In the genomic region with DNA sequence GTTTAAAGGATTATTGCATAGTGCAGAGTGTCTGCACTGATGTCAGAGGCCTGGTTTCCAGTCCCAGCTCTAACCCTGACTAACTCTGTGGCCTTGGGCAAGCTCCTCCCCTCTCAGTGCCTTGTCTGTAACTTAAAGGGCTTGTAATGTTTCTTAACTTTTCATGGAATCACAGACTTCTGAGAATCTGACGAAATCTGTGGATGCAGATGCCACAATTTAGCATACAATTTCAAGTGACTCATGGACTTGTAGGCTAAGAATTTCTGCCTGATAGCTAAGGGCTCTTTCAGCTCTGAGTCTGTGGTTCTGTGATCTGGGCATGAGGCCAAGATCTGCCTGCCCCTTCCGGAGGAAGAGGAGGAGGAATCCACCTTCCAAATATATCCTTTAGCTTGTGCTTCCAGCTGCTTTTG, we compare ENCODE assay signal across 9 cellular contexts.
DNase-seq lines count a peak whose midpoint lies in the region; ATAC-seq, FAIRE-seq and TF ChIP-seq lines count a peak whose summit lies in the region.
"Had no signal": no experiment of that assay in that cellular context is flagged by ENCODE, and none has a peak within 500 bp of the region (broad histone marks: within the 10 kb centered on the region; RNA-seq: fewer than 3 reads in every experiment).

No MANE protein-coding gene starts in this region.

- DNase-seq in CD14-positive monocyte (ENCODE audit: low spot score), result peak; percentile 67
- peak; percentile 62 to 79 for DNase-seq in NOMO-1 (lab: John Stamatoyannopoulos, UW; ENCODE audit: unreplicated experiment in 2 of 2)
- DNase-seq in H1 (ENCODE audit: low read depth in 1 of 2, low spot score in 2 of 2), result no peak
- no peak for DNase-seq in stimulated activated naive CD4-positive, alpha-beta T cell treated with Interleukin-2 at 50 U/mL for 16 hours (lab: John Stamatoyannopoulos, UW)
- DNase-seq in LoVo (ENCODE audit: low spot score), result no peak
- no peak for DNase-seq in WTC11 (ENCODE audit: low spot score)
- no peak for DNase-seq in GM13977 (ENCODE audit: low spot score)

- H4K5ac ChIP-seq in H1 (ENCODE audit: insufficient read length, low read depth, low read length), result no peak overlapping the region

- peak; percentile 7 for FAIRE-seq in H1 (lab: Jason Lieb, UNC)

- POLR2A ChIA-PET in H1 (lab: Charles Lee; ENCODE audit: partially characterized antibody) (no interaction called here), WTC11 (lab: Charles Lee) (no interaction called here)

- no peak for TF ChIP-seq POLR2A in H1 (IDR thresholded peaks at IDR 0.05; ENCODE audit: control extremely low read depth in 1 of 2, low read depth in 2 of 2, low read length in 2 of 2)

- CTCF ChIA-PET in H1 (lab: Charles Lee; ENCODE audit: partially characterized antibody), result interaction anchor here (1.0 to 1.6 kb wide), 3 partner anchors 75 to 311 kb away, joined by 3 to 5 read pairs (median 3); no protein-coding TSS in a partner anchor
- CTCF ChIA-PET in WTC11 (lab: Charles Lee), result no interaction called here

- H3K4me3 ChIP-seq in H1 (ENCODE audit: extremely low read depth in 1 of 4, insufficient read depth in 2 of 4, low read depth in 3 of 4, low read length in 4 of 4) (no peak overlapping the region), muscle layer of colon (ENCODE audit: low read depth in 1 of 2, low read length in 2 of 2) (no peak overlapping the region)

- H3K23me2 ChIP-seq in H1 (ENCODE audit: low read depth, low read length), result no peaks in the 10 kb centered on the region

- TF ChIP-seq CTCF in CD14-positive monocyte (IDR thresholded peaks at IDR 0.05) (no peak), H1 (IDR thresholded peaks at IDR 0.05; ENCODE audit: control extremely low read depth in 1 of 3, insufficient read depth in 1 of 3, low read depth in 1 of 3, low read length in 3 of 3) (no peak), WTC11 (IDR thresholded peaks at IDR 0.05) (no peak), GM13977 (IDR thresholded peaks at IDR 0.05; ENCODE audit: extremely low read depth, insufficient read depth, missing control alignments) (no peak)

- no peak for TF ChIP-seq EP300 in H1 (IDR thresholded peaks at IDR 0.05; ENCODE audit: borderline replicate concordance in 1 of 2, low read depth in 2 of 2, low read length in 2 of 2)

- H3K4me1 Mint-ChIP-seq in CD14-positive monocyte (peaks cover 28% of the 10 kb centered on the region), WTC11 (no peaks in the 10 kb centered on the region)
- H3K4me1 Mint-ChIP-seq: central memory CD8-positive, alpha-beta T cell had no signal

- no peak for ATAC-seq in WTC11

- H4K8ac ChIP-seq in H1 (ENCODE audit: extremely low read depth, insufficient read depth, low read length), result no peak overlapping the region

- H3K79me1 ChIP-seq in H1 (ENCODE audit: low read depth, low read length), result no peaks in the 10 kb centered on the region

- no peak overlapping the region for H2BK5ac ChIP-seq in H1 (ENCODE audit: low read depth, low read length)

- peak overlapping the region; percentile 80 to 93 (median 91) for H3K27ac Mint-ChIP-seq in CD14-positive monocyte
- H3K27ac Mint-ChIP-seq in WTC11, result no peak overlapping the region

- H3K36me3 Mint-ChIP-seq in CD14-positive monocyte (no peaks in the 10 kb centered on the region), WTC11 (no peaks in the 10 kb centered on the region)

- H2BK20ac ChIP-seq in H1 (ENCODE audit: low read length), result no peak overlapping the region

- H3K36me3 ChIP-seq in H1 (ENCODE audit: control insufficient read depth in 2 of 4, insufficient read depth in 4 of 4, low read length in 3 of 4) (no peaks in the 10 kb centered on the region), muscle layer of colon (ENCODE audit: insufficient read depth, low read length) (no peaks in the 10 kb centered on the region)

- no peak overlapping the region for H3K23ac ChIP-seq in H1 (ENCODE audit: insufficient read length)

- peaks cover 0 to 2% (median 1%) of the 10 kb centered on the region in 3 donors for H3K27me3 Mint-ChIP-seq in CD14-positive monocyte (ENCODE audit: low read depth in 3 of 3)
- no peaks in the 10 kb centered on the region for H3K27me3 Mint-ChIP-seq in WTC11 (ENCODE audit: low read depth)
- H3K27me3 Mint-ChIP-seq: central memory CD8-positive, alpha-beta T cell had no signal

- H3K9me3 ChIP-seq in H1 (ENCODE audit: insufficient read depth in 2 of 2, low read depth in 1 of 2, low read length in 1 of 2) (no peaks in the 10 kb centered on the region), muscle layer of colon (ENCODE audit: low read length) (no peaks in the 10 kb centered on the region)

- H3K4me3 Mint-ChIP-seq in CD14-positive monocyte (peak overlapping the region in 1 of 2 donors; percentile 60), WTC11 (no peak overlapping the region)
- H3K4me3 Mint-ChIP-seq: central memory CD8-positive, alpha-beta T cell had no signal

- no peaks in the 10 kb centered on the region for H3K79me2 ChIP-seq in H1 (ENCODE audit: control insufficient read depth in 1 of 2, insufficient read depth in 2 of 2, low read length in 2 of 2)

- H3K9me3 Mint-ChIP-seq in CD14-positive monocyte (no peaks in the 10 kb centered on the region), WTC11 (no peaks in the 10 kb centered on the region)
- H3K9me3 Mint-ChIP-seq: central memory CD8-positive, alpha-beta T cell had no signal

- no peak overlapping the region for H2AFZ ChIP-seq in H1 (ENCODE audit: low read length)

- H3K56ac ChIP-seq in H1 (replicated peaks; ENCODE audit: insufficient read length, low read depth, low read length), result no peak overlapping the region

- no peak overlapping the region for H4K91ac ChIP-seq in H1 (replicated peaks; ENCODE audit: insufficient read length, low read length)

- no peak overlapping the region for H2BK120ac ChIP-seq in H1 (replicated peaks; ENCODE audit: low read depth, low read length)

- no peak overlapping the region for H2AK5ac ChIP-seq in H1 (ENCODE audit: low read depth, low read length)

- in situ Hi-C loops in GM13977 (cut with MboI; ENCODE audit: low pct_unique_long_range_greater_than_20kb, low sequenced_read_pairs, unreplicated experiment), result no loop called here

- no peak overlapping the region for H3K4me2 ChIP-seq in H1 (ENCODE audit: insufficient read depth in 1 of 2, low read depth in 2 of 2, low read length in 2 of 2)

- intact Hi-C loops in CD14-positive monocyte (cut with micrococcal nuclease), result no loop called here

- no peaks in the 10 kb centered on the region for H4K20me1 ChIP-seq in H1 (replicated peaks in 1 of 2; ENCODE audit: control insufficient read depth in 1 of 2, insufficient read depth in 2 of 2, low read length in 2 of 2)

- H3K4me1 ChIP-seq in H1 (replicated peaks in 1 of 4; ENCODE audit: control insufficient read depth in 3 of 4, insufficient read depth in 4 of 4, low read length in 3 of 4), result no peaks in the 10 kb centered on the region
- peaks cover 16% of the 10 kb centered on the region for H3K4me1 ChIP-seq in muscle layer of colon (ENCODE audit: insufficient read depth, low read length)

- H3K27ac ChIP-seq in H1 (ENCODE audit: low read depth, low read length), result no peak overlapping the region
- H3K27ac ChIP-seq in muscle layer of colon (ENCODE audit: low read depth, low read length), result peak overlapping the region; percentile 2

- no peak overlapping the region for H3K4ac ChIP-seq in H1 (replicated peaks; ENCODE audit: insufficient read length, low read depth, low read length)

- H3K18ac ChIP-seq in H1 (ENCODE audit: extremely low read depth, low read length), result no peak overlapping the region

- 83% methylated on average over 2 of the region's 2 CpGs; no CpG with 5 or more reads in 1 of the 2 experiments for WGBS in H1 (ENCODE audit: extremely low coverage in 1 of 2, insufficient coverage in 1 of 2, insufficient read length in 1 of 2, insufficient replicate concordance in 2 of 2, low coverage in 1 of 2, low lambda C conversion rate in 2 of 2, missing lambda C conversion rate in 1 of 2), 2 experiments

- H3K9ac ChIP-seq in H1 (replicated peaks in 1 of 4; ENCODE audit: extremely low read depth in 1 of 4, low read depth in 3 of 4, low read length in 3 of 4) (no peak overlapping the region), muscle layer of colon (ENCODE audit: low read length) (no peak overlapping the region)

- no peak overlapping the region for H3K14ac ChIP-seq in H1 (ENCODE audit: insufficient read length)

- no peak for TF ChIP-seq RAD21 in H1 (IDR thresholded peaks at IDR 0.05 in 1 of 2, conservative IDR thresholded peaks at IDR 0.05 in 1 of 2; ENCODE audit: low read depth in 2 of 2, low read length in 2 of 2)

- H3K27me3 ChIP-seq in H1 (replicated peaks in 1 of 4; ENCODE audit: control insufficient read depth in 3 of 4, extremely low read depth in 1 of 4, insufficient read depth in 3 of 4, low read length in 3 of 4), result no peaks in the 10 kb centered on the region
- H3K27me3 ChIP-seq in muscle layer of colon (ENCODE audit: control insufficient read depth in 1 of 2, insufficient read depth in 2 of 2, low read length in 2 of 2), result no peaks in the 10 kb centered on the region

- no peak overlapping the region for H2BK15ac ChIP-seq in H1 (ENCODE audit: low read length)

- H2BK12ac ChIP-seq in H1 (ENCODE audit: low read depth, low read length), result no peak overlapping the region

TF ChIP-seq in H1, 55 proteins besides CTCF, POLR2A, EP300 and RAD21 (continues in another document):
- TF ChIP-seq NANOG (IDR thresholded peaks at IDR 0.05; ENCODE audit: insufficient read depth, low read depth, low read length, poor library complexity, severe bottlenecking) (no peak), SIRT6 (IDR thresholded peaks at IDR 0.05; ENCODE audit: low read length) (no peak), HDAC2 (IDR thresholded peaks at IDR 0.05; ENCODE audit: borderline replicate concordance in 1 of 2, low read depth in 2 of 2, low read length in 2 of 2) (no peak), ZNF274 (IDR thresholded peaks at IDR 0.05; ENCODE audit: borderline replicate concordance, extremely low read depth, low read length) (no peak), KDM4A (IDR thresholded peaks at IDR 0.05; ENCODE audit: low read depth, low read length, severe bottlenecking) (no peak), GABPA (IDR thresholded peaks at IDR 0.05; ENCODE audit: borderline replicate concordance, insufficient read depth, low read length) (no peak), KDM5A (IDR thresholded peaks at IDR 0.05; ENCODE audit: low read length) (no peak)

TF ChIP-seq in WTC11, 78 proteins besides CTCF, POLR2A, EP300 and RAD21 (continues in another document):
- TF ChIP-seq ESRRA (CRISPR knock-in tag; IDR thresholded peaks at IDR 0.05; ENCODE audit: borderline replicate concordance) (no peak), FOXK1 (CRISPR knock-in tag; IDR thresholded peaks at IDR 0.05) (no peak), OVOL2 (CRISPR knock-in tag; IDR thresholded peaks at IDR 0.05; ENCODE audit: borderline replicate concordance) (no peak)

Comparison
In these comparisons a context has a peak if more than half of its experiments do, and no peak if none do; other contexts are left out.
1. DNase-seq: peak in CD14-positive monocyte (single experiment) and NOMO-1 (2 of 2); none in H1 (0 of 2), stimulated activated naive CD4-positive, alpha-beta T cell treated with Interleukin-2 at 50 U/mL for 16 hours (single experiment), LoVo (single experiment), WTC11 (single experiment) and GM13977 (single experiment).